24 cellular contexts compared by ENCODE assay signal in genomic region chr12:89622115-89622514, GRCh38.
"Had no signal": no experiment of that assay in that cellular context is flagged by ENCODE, and none has a peak within 500 bp of the region (broad histone marks: within the 10 kb centered on the region; RNA-seq: fewer than 3 reads in every experiment).

No MANE protein-coding gene starts in this region.

- H3K9me3 ChIP-seq: adrenal gland, ascending aorta, left ventricle myocardium inferior, sigmoid colon, testis, uterus had no signal

- H3K27me3 ChIP-seq: adrenal gland, ascending aorta, brain microvascular endothelial cell, hepatocyte, neural progenitor cell, sigmoid colon, testis, uterus had no signal

- H3K27ac Mint-ChIP-seq: activated naive CD8-positive, alpha-beta T cell; activated T-helper 2 cell treated with anti-CD3 and anti-CD28 coated beads, Interferon-gamma antibody, Interleukin-2, Interleukin-4, amounts not matched to agents 10 μg/mL and 5 μg/mL and 100 μg/mL, durations not matched to agents 14 hours and 24 hours and 36 hours; immature natural killer cell; naive thymus-derived CD4-positive, alpha-beta T cell; neural progenitor cell had no signal

- H3K27me3 Mint-ChIP-seq: activated naive CD8-positive, alpha-beta T cell; naive thymus-derived CD4-positive, alpha-beta T cell had no signal

- H3K4me3 Mint-ChIP-seq: activated naive CD8-positive, alpha-beta T cell; activated T-cell treated with anti-CD3 and anti-CD28 coated beads, Interleukin-2, amount 50 U/mL, for 4 hours; immature natural killer cell; naive thymus-derived CD4-positive, alpha-beta T cell; neural progenitor cell had no signal

- H3K36me3 ChIP-seq: uterus had no signal

- DNase-seq: activated CD4-positive, alpha-beta T cell treated with anti-CD3 and anti-CD28 coated beads for 4 hours; activated CD4-positive, alpha-beta T cell treated with anti-CD3 and anti-CD28 coated beads, Interleukin-2, amount 50 U/mL, for 48 hours; activated CD4-positive, CD25-positive, alpha-beta regulatory T cell; activated CD8-positive, alpha-beta memory T cell treated with anti-CD3 and anti-CD28 coated beads, Interleukin-2, amount 50 U/mL, for 48 hours; activated naive CD4-positive, alpha-beta T cell; activated T-cell treated with anti-CD3 and anti-CD28 coated beads, Interleukin-2, amount 50 U/mL, for 4 hours; adrenal gland; brain microvascular endothelial cell; central memory CD4-positive, alpha-beta T cell; glutamatergic neuron; immature natural killer cell; kidney glomerular epithelial cell; left ventricle myocardium inferior; naive thymus-derived CD4-positive, alpha-beta T cell; sigmoid colon; stimulated activated CD4-positive, alpha-beta T cell treated with anti-CD3 and anti-CD28 coated beads, Interleukin-2, amount 100 ng/mL, for 48 hours; stimulated activated naive CD4-positive, alpha-beta T cell; testis; uterus had no signal

- ATAC-seq: activated T-cell treated with anti-CD3 and anti-CD28 coated beads, Interleukin-2, amount 50 U/mL, for 4 hours; naive thymus-derived CD4-positive, alpha-beta T cell had no signal

- H3K27ac ChIP-seq: adrenal gland, ascending aorta, brain microvascular endothelial cell, hepatocyte, left ventricle myocardium inferior, neural progenitor cell, sigmoid colon, testis, uterus had no signal

- H3K4me3 ChIP-seq: adrenal gland, ascending aorta, hepatocyte, left ventricle myocardium inferior, neural progenitor cell, sigmoid colon, testis, uterus had no signal

- H3K9me3 Mint-ChIP-seq: activated T-cell treated with anti-CD3 and anti-CD28 coated beads, Interleukin-2, amount 50 U/mL, for 4 hours; activated T-helper 2 cell treated with anti-CD3 and anti-CD28 coated beads, Interferon-gamma antibody, Interleukin-2, Interleukin-4, amounts not matched to agents 10 μg/mL and 5 μg/mL and 100 μg/mL, durations not matched to agents 14 hours and 24 hours and 36 hours; naive thymus-derived CD4-positive, alpha-beta T cell; neural progenitor cell had no signal

- H3K4me1 Mint-ChIP-seq: neural progenitor cell had no signal
